8 cellular contexts compared by ENCODE assay signal in the genomic region with DNA sequence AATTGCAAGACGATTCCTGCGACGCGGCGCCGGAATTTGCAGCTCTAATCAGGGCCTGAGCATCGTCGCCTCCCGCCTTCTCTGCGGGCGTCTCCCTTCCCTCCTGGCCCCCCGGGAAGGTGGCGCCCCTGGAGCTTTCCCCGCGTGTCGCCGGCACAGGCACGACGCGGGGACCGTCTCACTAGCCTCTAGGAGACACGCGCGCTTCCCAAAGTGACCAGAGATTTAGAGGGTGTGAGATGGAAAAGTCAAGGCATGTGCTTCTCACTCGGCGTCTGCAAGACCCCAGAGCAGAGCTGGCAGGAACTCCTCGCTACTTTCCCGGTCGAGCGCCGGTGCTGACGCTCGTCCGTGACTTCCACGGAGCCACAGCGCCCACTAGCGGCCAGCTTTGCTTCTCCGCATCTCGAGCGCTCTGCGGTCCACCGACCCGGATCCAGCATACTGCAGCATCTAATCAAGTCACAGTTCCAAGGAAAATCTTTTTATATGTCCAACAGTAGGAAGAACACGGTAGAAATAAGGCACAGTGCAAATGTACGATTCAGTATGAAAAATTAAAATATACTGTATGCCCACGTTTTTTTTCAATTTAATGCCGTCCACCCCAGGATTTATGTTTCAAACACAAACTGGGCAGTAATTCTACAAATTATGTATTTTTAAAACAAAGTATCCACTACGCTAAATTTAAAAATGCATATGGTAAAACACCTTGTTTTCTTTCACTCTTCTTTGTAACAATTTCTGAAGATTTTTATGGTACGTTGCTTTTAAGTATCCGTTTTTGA. TPM values are rescaled to one million over a fixed set of nuclear protein-coding genes. Genes with fewer than 3 reads are reported as not detected.
A peak's percentile ranks its signal among the peaks of the same experiment; 100 is the strongest.
DNase-seq lines count a peak whose midpoint lies in the region; ATAC-seq and TF ChIP-seq lines count a peak whose summit lies in the region.

No MANE protein-coding gene starts in this region.

- H3K27ac ChIP-seq in ACC112 (ENCODE audit: low read depth, low read length): no peak overlapping the region
- H3K27ac ChIP-seq in layer of hippocampus (ENCODE audit: low read depth, low read length): peak overlapping the region; percentile 52

- TF ChIP-seq CTCF in chondrocyte (IDR thresholded peaks at IDR 0.05): peak; percentile 98

- H3K27me3 ChIP-seq in ACC112 (ENCODE audit: insufficient read depth, low read length): peaks cover 16% of the 10 kb centered on the region; the same call in 1 of the 2 replicates
- no peaks in the 10 kb centered on the region for H3K27me3 ChIP-seq in layer of hippocampus (ENCODE audit: control insufficient read depth, insufficient read depth, low read length)

- 0 out of 2 replicates have a peak, but pooled peaks cover 4% of the 10 kb centered on the region for H3K36me3 ChIP-seq in ACC112 (ENCODE audit: insufficient read depth, low read length)

- H3K27me3 Mint-ChIP-seq in chondrocyte (ENCODE audit: low read depth): no peaks in the 10 kb centered on the region

- peak overlapping the region; percentile 79 for H3K4me3 Mint-ChIP-seq in chondrocyte (ENCODE audit: unreplicated experiment)

- peak; percentile 18 for ATAC-seq in GM18520 (IDR thresholded peaks at IDR 0.05; ENCODE audit: unreplicated experiment)
- ATAC-seq in HG03095 (IDR thresholded peaks at IDR 0.05; ENCODE audit: unreplicated experiment): peak; percentile 30

- H3K36me3 Mint-ChIP-seq in chondrocyte (ENCODE audit: low read depth): peaks cover 4% of the 10 kb centered on the region

- no peaks in the 10 kb centered on the region for H3K79me2 ChIP-seq in ACC112 (ENCODE audit: control insufficient read depth, insufficient read depth, low read length, unreplicated experiment)

- peaks cover 20% of the 10 kb centered on the region for H3K4me1 Mint-ChIP-seq in chondrocyte (ENCODE audit: low read depth)

- H3K9me3 Mint-ChIP-seq in chondrocyte (ENCODE audit: low read depth): no peaks in the 10 kb centered on the region

- DNase-seq in NCI-H2227 treated with DMSO at 0.1 percent for 48 hours (lab: John Stamatoyannopoulos, UW) (peak; percentile 68), chondrocyte (ENCODE audit: low spot score) (peak; percentile 97)
- DNase-seq in activated CD4-positive, alpha-beta T cell treated with anti-CD3 and anti-CD28 coated beads for 24 hours (ENCODE audit: low read depth in 2 of 2): peak; percentile 85 to 88
- peak; percentile 76 to 96 (median 88) for DNase-seq in stimulated activated CD4-positive, alpha-beta T cell treated with anti-CD3 and anti-CD28 coated beads, Interleukin-1b, Interleukin-23, amount 100 ng/mL, for 24 hours (ENCODE audit: low read depth in 4 of 4, low spot score in 1 of 4)

- peaks cover 4% of the 10 kb centered on the region for H3K4me1 ChIP-seq in ACC112 (ENCODE audit: control insufficient read depth, insufficient read depth, low read length, unreplicated experiment)

- H3K4me3 ChIP-seq in ACC112 (ENCODE audit: low read depth, low read length): peak overlapping the region; percentile 74

- H3K27ac Mint-ChIP-seq in chondrocyte (ENCODE audit: unreplicated experiment): peak overlapping the region; percentile 86

- H2AFZ ChIP-seq in ACC112 (ENCODE audit: low read length, unreplicated experiment): no peak overlapping the region

RNA-seq across cellular contexts. Expression of gene EFNB2, which starts 1.0 kb away (rescaled TPM):
- total RNA-seq in chondrocyte: 36.6 to 54.2 TPM (median 37.1 TPM) in 3 replicates

RNA-seq across cellular contexts. Expression of gene ARGLU1, which starts 31.5 kb away (rescaled TPM):
- total RNA-seq in chondrocyte: 48.5 to 55.6 TPM (median 51.6 TPM) in 3 replicates
